Comparison of ENCODE assay signal across 1 cellular context in the genomic region with DNA sequence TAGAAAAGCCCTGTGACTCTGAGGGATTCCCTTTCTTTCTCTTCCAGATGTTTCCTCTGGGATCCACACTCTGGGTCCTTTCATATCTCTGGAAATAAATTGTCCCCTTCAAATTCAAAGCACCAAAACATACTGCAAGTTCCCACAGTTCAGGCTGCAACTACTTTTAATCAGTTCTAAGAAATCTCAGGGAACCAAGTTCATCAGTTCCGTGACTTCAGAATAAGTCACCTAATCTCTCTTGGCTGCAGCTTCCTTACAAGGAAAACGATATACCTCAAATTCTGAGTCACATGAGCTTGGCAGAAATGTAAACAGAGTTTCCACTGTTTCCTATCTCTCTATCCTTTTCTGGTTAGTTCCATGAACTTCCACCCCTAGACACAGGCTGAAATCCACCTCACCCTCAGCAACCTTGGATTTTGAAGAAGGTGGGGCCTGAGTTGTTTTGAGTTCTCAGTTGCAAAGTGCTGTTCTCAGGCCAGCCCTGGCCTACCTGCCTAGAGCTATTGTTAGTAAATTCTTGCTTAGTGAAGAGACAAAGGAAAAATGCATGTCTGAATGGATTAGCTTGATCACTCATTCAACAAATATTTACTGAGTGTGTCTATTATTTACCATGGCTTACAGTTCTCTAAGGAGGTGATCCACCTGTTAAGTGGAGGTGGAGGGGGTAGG.
TF ChIP-seq lines count a peak whose summit lies in the region.

No MANE protein-coding gene starts in this region.

TF ChIP-seq in SK-N-SH, 30 proteins besides CTCF, POLR2A, EP300 and RAD21 (continued from another document):
- no peak for TF ChIP-seq EZH2phosphoT487 (IDR thresholded peaks at IDR 0.05; ENCODE audit: borderline replicate concordance, low read depth)
